In the genomic region with DNA sequence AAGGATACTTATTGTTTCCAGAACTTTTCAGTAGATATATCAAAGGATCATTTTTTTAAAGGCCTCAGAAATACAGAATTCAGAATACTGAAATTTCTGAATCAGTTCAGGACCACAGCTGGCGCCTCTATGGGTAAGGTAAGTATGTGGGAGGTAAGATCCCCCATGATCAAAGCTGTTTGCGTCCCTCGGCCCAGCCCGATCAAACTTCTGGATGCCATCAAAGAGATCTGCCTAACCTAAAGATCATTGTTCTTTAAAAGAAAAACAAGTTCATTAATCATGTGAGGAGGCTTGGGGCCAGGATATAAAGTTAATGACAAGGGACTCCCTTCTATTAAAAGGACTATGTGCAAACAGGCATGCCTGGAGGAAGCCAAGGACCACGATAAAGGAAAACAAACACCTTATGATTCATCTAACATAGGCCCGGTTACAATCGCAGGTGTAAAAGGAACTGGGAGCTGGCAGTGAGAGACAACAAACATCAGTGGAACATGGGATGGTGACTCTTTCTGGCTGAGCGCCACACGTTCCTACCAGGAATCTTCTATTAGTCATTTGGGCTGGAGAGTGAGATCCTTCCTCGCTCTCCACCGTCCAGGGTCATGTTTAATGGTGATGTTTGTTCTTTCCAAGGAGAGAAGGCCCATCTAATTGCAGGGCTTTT, we compare ENCODE assay signal across 12 cellular contexts. TPM values are rescaled to one million over a fixed set of nuclear protein-coding genes. Genes with fewer than 3 reads are reported as not detected.
DNase-seq lines count a peak whose midpoint lies in the region; ATAC-seq and TF ChIP-seq lines count a peak whose summit lies in the region.
"Had no signal": no experiment of that assay in that cellular context is flagged by ENCODE, and none has a peak within 500 bp of the region (broad histone marks: within the 10 kb centered on the region; RNA-seq: fewer than 3 reads in every experiment).

No MANE protein-coding gene starts in this region.

- peaks cover 8% of the 10 kb centered on the region; the same call in 1 of the 2 replicates for H3K79me2 ChIP-seq in HCT116 (ENCODE audit: insufficient read depth, low read length)

- peak overlapping the region; percentile 2; the same call in 1 of the 2 replicates for H3K4me2 ChIP-seq in HCT116 (ENCODE audit: low read length)

- intact Hi-C loops in HCT116 (cut with micrococcal nuclease), result no loop called here
- intact Hi-C loops in naive thymus-derived CD4-positive, alpha-beta T cell (cut with micrococcal nuclease), result no loop called here

- no peaks in the 10 kb centered on the region for H3K36me3 ChIP-seq in HCT116 (ENCODE audit: control insufficient read depth in 1 of 2, insufficient read depth in 2 of 2, low read length in 2 of 2)
- no peaks in the 10 kb centered on the region for H3K36me3 ChIP-seq in naive thymus-derived CD4-positive, alpha-beta T cell (ENCODE audit: control insufficient read depth in 2 of 3, insufficient read depth in 3 of 3, low read length in 3 of 3)
- H3K36me3 ChIP-seq: cardiac muscle cell had no signal

- no peaks in the 10 kb centered on the region for H4K20me1 ChIP-seq in HCT116 (ENCODE audit: insufficient read depth)

- H3K9me3 Mint-ChIP-seq in stimulated activated memory B cell treated with anti-CD40 and anti-IgM and Interleukin-4, amounts not matched to agents 10 μg/mL and 1 μg/mL and 100 μg/mL, for 72 hours, result no peaks in the 10 kb centered on the region
- H3K9me3 Mint-ChIP-seq in naive thymus-derived CD4-positive, alpha-beta T cell, result no peaks in the 10 kb centered on the region
- H3K9me3 Mint-ChIP-seq: T-helper 1 cell treated with Interleukin-12 subunit alpha and Interleukin-12 subunit beta and Interleukin-4 antibody, amounts not matched to agents 30 μg/mL and 1 μg/mL, for 36 hours had no signal

- no TSS peak for BruUV-seq in HCT116 (replicated peaks; lab: Mats Ljungman, UMichigan)

- no peaks in the 10 kb centered on the region for H3K9me3 ChIP-seq in HCT116 (ENCODE audit: control insufficient read depth in 1 of 2, insufficient read depth in 1 of 2, low read depth in 1 of 2, low read length in 2 of 2)
- H3K9me3 ChIP-seq in naive thymus-derived CD4-positive, alpha-beta T cell (ENCODE audit: control insufficient read depth in 2 of 3, low read length in 3 of 3), result no peaks in the 10 kb centered on the region

- no peaks in the 10 kb centered on the region for H3K9me2 ChIP-seq in HCT116 (ENCODE audit: insufficient read depth)

- CTCF ChIA-PET in HCT116 (lab: Charles Lee), result interaction anchor here (0.9 kb wide), 1 partner anchor 118 kb away, joined by 3 read pairs; no protein-coding TSS in a partner anchor
- CTCF ChIA-PET in naive thymus-derived CD4-positive, alpha-beta T cell (lab: Charles Lee), result no interaction called here

- H3K27ac ChIP-seq in HCT116 (ENCODE audit: low read depth, low read length), result no peak overlapping the region
- H3K27ac ChIP-seq in naive thymus-derived CD4-positive, alpha-beta T cell (ENCODE audit: low read depth, low read length), result no peak overlapping the region
- H3K27ac ChIP-seq: cardiac muscle cell had no signal

- peaks cover 7 to 27% of the 10 kb centered on the region in 2 experiments; a peak in 3 of 4 replicates for H3K4me1 ChIP-seq in HCT116 (ENCODE audit: control insufficient read depth in 1 of 2, insufficient read depth in 2 of 2, low read length in 2 of 2)
- no peaks in the 10 kb centered on the region for H3K4me1 ChIP-seq in naive thymus-derived CD4-positive, alpha-beta T cell (ENCODE audit: control insufficient read depth in 2 of 2, insufficient read depth in 2 of 2, low read length in 2 of 2)

- H3K4me3 ChIP-seq in HCT116 (replicated peaks in 1 of 2; ENCODE audit: low read depth in 1 of 2, low read length in 2 of 2) (no peak overlapping the region), foreskin fibroblast (ENCODE audit: low read depth in 1 of 2, low read length in 2 of 2) (no peak overlapping the region)
- no peak overlapping the region for H3K4me3 ChIP-seq in naive thymus-derived CD4-positive, alpha-beta T cell (ENCODE audit: low read length)
- H3K4me3 ChIP-seq: cardiac muscle cell had no signal

- no peaks in the 10 kb centered on the region for H3K36me3 Mint-ChIP-seq in stimulated activated memory B cell treated with anti-CD40 and anti-IgM and Interleukin-4, amounts not matched to agents 10 μg/mL and 1 μg/mL and 100 μg/mL, for 72 hours
- no peaks in the 10 kb centered on the region for H3K36me3 Mint-ChIP-seq in naive thymus-derived CD4-positive, alpha-beta T cell
- H3K36me3 Mint-ChIP-seq: naive B cell had no signal

- TF ChIP-seq POLR2A in HCT116 (IDR thresholded peaks at IDR 0.05; ENCODE audit: borderline replicate concordance, extremely low read depth, insufficient read depth, insufficient read length), result no peak

- H3K9ac ChIP-seq in HCT116 (ENCODE audit: low read length), result no peak overlapping the region

- no peak for TF ChIP-seq RAD21 in HCT116 (IDR thresholded peaks at IDR 0.05; ENCODE audit: low read depth)

- no peak for DNase-seq in HCT116 (ENCODE audit: low read depth, low spot score)
- peak; percentile 56 for DNase-seq in RPMI7951 (ENCODE audit: low read depth)
- DNase-seq in foreskin fibroblast, result peak; percentile 4 to 8
- no peak for DNase-seq in naive thymus-derived CD4-positive, alpha-beta T cell
- no peak for DNase-seq in NCI-H2107 (lab: John Stamatoyannopoulos, UW)
- DNase-seq in germinal center (ENCODE audit: low spot score), result no peak
- DNase-seq in NCI-H1092 treated with DMSO at 0.1 percent for 48 hours (lab: John Stamatoyannopoulos, UW), result no peak
- DNase-seq: naive B cell, NCI-H748 treated with DMSO at 0.1 percent for 48 hours had no signal

- H3K27me3 ChIP-seq in HCT116 (ENCODE audit: insufficient read depth, low read length), result no peaks in the 10 kb centered on the region
- no peaks in the 10 kb centered on the region for H3K27me3 ChIP-seq in naive thymus-derived CD4-positive, alpha-beta T cell (ENCODE audit: control insufficient read depth in 2 of 2, insufficient read depth in 2 of 2, low read length in 2 of 2)

- no peaks in the 10 kb centered on the region for H3K27me3 Mint-ChIP-seq in stimulated activated memory B cell treated with anti-CD40 and anti-IgM and Interleukin-4, amounts not matched to agents 10 μg/mL and 1 μg/mL and 100 μg/mL, for 72 hours
- H3K27me3 Mint-ChIP-seq in naive thymus-derived CD4-positive, alpha-beta T cell, result peaks cover 45 to 61% (median 60%) of the 10 kb centered on the region in 5 donors

- POLR2A ChIA-PET in HCT116 (lab: Charles Lee), result no interaction called here
- POLR2A ChIA-PET in naive thymus-derived CD4-positive, alpha-beta T cell (lab: Charles Lee), result no interaction called here

- no peak for ATAC-seq in HCT116
- ATAC-seq in stimulated activated memory B cell treated with anti-CD40 and anti-IgM and Interleukin-4, amounts not matched to agents 10 μg/mL and 1 μg/mL and 100 μg/mL, for 72 hours, result no peak
- ATAC-seq in naive thymus-derived CD4-positive, alpha-beta T cell, result no peak

- H3K4me3 Mint-ChIP-seq in stimulated activated memory B cell treated with anti-CD40 and anti-IgM and Interleukin-4, amounts not matched to agents 10 μg/mL and 1 μg/mL and 100 μg/mL, for 72 hours, result no peak overlapping the region
- no peak overlapping the region for H3K4me3 Mint-ChIP-seq in naive thymus-derived CD4-positive, alpha-beta T cell
- H3K4me3 Mint-ChIP-seq: T-helper 1 cell treated with Interleukin-12 subunit alpha and Interleukin-12 subunit beta and Interleukin-4 antibody, amounts not matched to agents 30 μg/mL and 1 μg/mL, for 36 hours had no signal

- peaks cover 14% of the 10 kb centered on the region for H3K4me1 Mint-ChIP-seq in stimulated activated memory B cell treated with anti-CD40 and anti-IgM and Interleukin-4, amounts not matched to agents 10 μg/mL and 1 μg/mL and 100 μg/mL, for 72 hours
- H3K4me1 Mint-ChIP-seq in naive thymus-derived CD4-positive, alpha-beta T cell, result peaks cover 3 to 23% (median 16%) of the 10 kb centered on the region in 7 donors

- H2AFZ ChIP-seq in HCT116 (ENCODE audit: low read depth, low read length, poor library complexity, severe bottlenecking), result no peak overlapping the region

- TF ChIP-seq CTCF in HCT116 (IDR thresholded peaks at IDR 0.05 in 2 of 3, conservative IDR thresholded peaks at IDR 0.05 in 1 of 3; ENCODE audit: borderline replicate concordance in 1 of 3, insufficient read depth in 1 of 3, low read depth in 2 of 3, low read length in 2 of 3) (no peak), foreskin fibroblast (IDR thresholded peaks at IDR 0.05; ENCODE audit: low read depth, low read length) (no peak)

- RAD21 ChIA-PET in HCT116 (lab: Charles Lee; ENCODE audit: low non-redundant PET in 1 of 2, low total read pairs in 2 of 2, uncharacterized antibody in 2 of 2, unreplicated experiment in 2 of 2), result no interaction called here

- peak overlapping the region; percentile 71 for H3K27ac Mint-ChIP-seq in stimulated activated memory B cell treated with anti-CD40 and anti-IgM and Interleukin-4, amounts not matched to agents 10 μg/mL and 1 μg/mL and 100 μg/mL, for 72 hours
- H3K27ac Mint-ChIP-seq in naive thymus-derived CD4-positive, alpha-beta T cell, result no peak overlapping the region
- H3K27ac Mint-ChIP-seq: T-helper 1 cell treated with Interleukin-12 subunit alpha and Interleukin-12 subunit beta and Interleukin-4 antibody, amounts not matched to agents 30 μg/mL and 1 μg/mL, for 36 hours had no signal

TF ChIP-seq in HCT116, 20 proteins besides CTCF, POLR2A, EP300 and RAD21:
- TF ChIP-seq, protein P1, sequence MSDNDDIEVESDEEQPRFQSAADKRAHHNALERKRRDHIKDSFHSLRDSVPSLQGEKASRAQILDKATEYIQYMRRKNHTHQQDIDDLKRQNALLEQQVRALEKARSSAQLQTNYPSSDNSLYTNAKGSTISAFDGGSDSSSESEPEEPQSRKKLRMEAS (IDR thresholded peaks at IDR 0.05), result no peak
- peak; percentile 34; the same call in 1 of the 2 replicates for TF ChIP-seq FOSL1 (IDR thresholded peaks at IDR 0.05; ENCODE audit: low read depth)
- TF ChIP-seq SP1 (IDR thresholded peaks at IDR 0.05; ENCODE audit: low read depth), result peak; percentile 27; the same call in 1 of the 2 replicates
TF ChIP-seq in HCT116: peak in this region for 2.

RNA-seq across cellular contexts. Expression of gene BACE2, which starts 2.8 kb away (rescaled TPM):
- total RNA-seq in HCT116 (2021; ENCODE audit: unreplicated experiment), result 23.2 TPM
- polyA plus RNA-seq in HCT116 (2012), result 21.8 and 23.6 TPM in 2 replicates
- 89.8 and 96.8 TPM in 2 replicates for total RNA-seq in RPMI7951 (2014; rRNA removed; shearing (Covaris generic))
- total RNA-seq in naive thymus-derived CD4-positive, alpha-beta T cell, result 1 to 10 TPM in 3 of 5 experiments, under 1 TPM in 1, not detected in 1; 0.03 to 3.6 (median 1.3) TPM
- polyA plus RNA-seq in naive thymus-derived CD4-positive, alpha-beta T cell, result 1 to 10 TPM in 1 of 2 donors, under 1 TPM in 1; 0.21 to 1.0 TPM

Comparison
In these comparisons a context has a peak if more than half of its experiments do, and no peak if none do; other contexts are left out.
1. DNase-seq: peak in RPMI7951 (single experiment) and foreskin fibroblast (2 of 2); none in HCT116 (single experiment), naive thymus-derived CD4-positive, alpha-beta T cell (0 of 9), NCI-H2107 (single experiment), germinal center (single experiment) and NCI-H1092 treated with DMSO at 0.1 percent for 48 hours (single experiment).